ENCODE assay signal across 10 cellular contexts in genomic region chr12:124458220-124458991, GRCh38.
A peak's percentile ranks its signal among the peaks of the same experiment; 100 is the strongest.
DNase-seq lines count a peak whose midpoint lies in the region; ATAC-seq and TF ChIP-seq lines count a peak whose summit lies in the region.
"Had no signal": no experiment of that assay in that cellular context is flagged by ENCODE, and none has a peak within 500 bp of the region (broad histone marks: within the 10 kb centered on the region; RNA-seq: fewer than 3 reads in every experiment).

No MANE protein-coding gene starts in this region.

- H3K27ac ChIP-seq in angular gyrus (ENCODE audit: low read depth, low read length): peak overlapping the region; percentile 72
- peak overlapping the region; percentile 70 for H3K27ac ChIP-seq in lower lobe of right lung
- peak overlapping the region; percentile 77 for H3K27ac ChIP-seq in subcutaneous abdominal adipose tissue (ENCODE audit: low read depth, low read length)
- no peak overlapping the region for H3K27ac ChIP-seq in GM23338 (ENCODE audit: low read depth)

- H3K4me3 ChIP-seq in GM12875 (ENCODE audit: low read depth, low read length): peak overlapping the region; percentile 52
- H3K4me3 ChIP-seq in lower lobe of right lung: peak overlapping the region; percentile 46
- H3K4me3 ChIP-seq in subcutaneous abdominal adipose tissue (ENCODE audit: low read depth in 1 of 5, low read length in 5 of 5): no peak overlapping the region
- no peak overlapping the region for H3K4me3 ChIP-seq in GM23338
- H3K4me3 ChIP-seq: adrenal gland had no signal

- no peaks in the 10 kb centered on the region; the same call in 2 of the 3 replicates for H3K9me3 Mint-ChIP-seq in GM23338

- H3K27me3 ChIP-seq in lower lobe of right lung (ENCODE audit: low read depth): no peaks in the 10 kb centered on the region
- no peaks in the 10 kb centered on the region for H3K27me3 ChIP-seq in subcutaneous abdominal adipose tissue (ENCODE audit: control insufficient read depth in 5 of 5, insufficient read depth in 4 of 5, low read length in 5 of 5)
- H3K27me3 ChIP-seq in GM23338 (ENCODE audit: insufficient read depth): no peaks in the 10 kb centered on the region
- H3K27me3 ChIP-seq: adrenal gland had no signal

- peaks cover 53% of the 10 kb centered on the region for H3K4me1 ChIP-seq in lower lobe of right lung
- H3K4me1 ChIP-seq in subcutaneous abdominal adipose tissue (ENCODE audit: control insufficient read depth in 5 of 5, insufficient read depth in 5 of 5, low read length in 5 of 5): peaks cover 10 to 56% (median 47%) of the 10 kb centered on the region in 5 donors
- H3K4me1 ChIP-seq in GM23338 (ENCODE audit: insufficient read depth): no peaks in the 10 kb centered on the region

- peaks cover 18% of the 10 kb centered on the region for H3K4me1 Mint-ChIP-seq in GM23338

- no peak for TF ChIP-seq CTCF in GM12875 (IDR thresholded peaks at IDR 0.05; ENCODE audit: borderline replicate concordance, insufficient read depth, low read depth, low read length)
- no peak for TF ChIP-seq CTCF in lower lobe of right lung (IDR thresholded peaks at IDR 0.05)
- TF ChIP-seq CTCF in GM23338 (conservative IDR thresholded peaks at IDR 0.05; ENCODE audit: low read depth in 2 of 2): no peak

- peaks cover 68% of the 10 kb centered on the region for H3K36me3 ChIP-seq in lower lobe of right lung
- H3K36me3 ChIP-seq in subcutaneous abdominal adipose tissue (ENCODE audit: control insufficient read depth in 5 of 5, insufficient read depth in 5 of 5, low read length in 5 of 5): peaks cover 0 to 61% (median 36%) of the 10 kb centered on the region in 5 donors
- H3K36me3 ChIP-seq in GM23338 (ENCODE audit: insufficient read depth): no peaks in the 10 kb centered on the region

- H3K4me2 ChIP-seq in GM23338: no peak overlapping the region

- DNase-seq in lower lobe of right lung (no peak), GM23338 (ENCODE audit: low spot score) (no peak), ureter (ENCODE audit: low spot score) (no peak), HUDEP-2 (lab: John Stamatoyannopoulos, UW; ENCODE audit: unreplicated experiment in 76 of 76) (no peak)
- DNase-seq in stimulated activated naive CD4-positive, alpha-beta T cell (lab: John Stamatoyannopoulos, UW): no peak
- DNase-seq: NCI-H1436 had no signal

- peaks cover 4% of the 10 kb centered on the region; the same call in 1 of the 2 replicates for H3K79me2 ChIP-seq in GM23338 (replicated peaks; ENCODE audit: insufficient read depth)

- H3K9ac ChIP-seq in subcutaneous abdominal adipose tissue (ENCODE audit: low read length in 5 of 5): no peak overlapping the region

- no peak overlapping the region for H3K27ac Mint-ChIP-seq in GM23338

- H2AFZ ChIP-seq in GM23338: no peak overlapping the region

- H3K9me3 ChIP-seq in lower lobe of right lung (no peaks in the 10 kb centered on the region), subcutaneous abdominal adipose tissue (ENCODE audit: control insufficient read depth in 5 of 5, low read length in 5 of 5) (peaks cover 0 to 5% (median 0%) of the 10 kb centered on the region in 5 donors)
- H3K9me3 ChIP-seq: adrenal gland had no signal

- no peak overlapping the region for H3K4me3 Mint-ChIP-seq in GM23338

- H3K27me3 Mint-ChIP-seq in GM23338 (ENCODE audit: insufficient read depth, low read depth, poor library complexity): peaks cover 22% of the 10 kb centered on the region

- intact Hi-C loops in lower lobe of right lung (cut with DNase I): no loop called here

- H3K9me2 ChIP-seq in GM23338 (ENCODE audit: insufficient read depth): no peaks in the 10 kb centered on the region

- peaks cover 36% of the 10 kb centered on the region for H3K36me3 Mint-ChIP-seq in GM23338 (ENCODE audit: low read depth)

- no peak for ATAC-seq in lower lobe of right lung
- ATAC-seq in GM23338: no peak

- H3F3A ChIP-seq in GM23338 (replicated peaks; ENCODE audit: low read depth): no peaks in the 10 kb centered on the region

- H4K20me1 ChIP-seq in GM23338 (replicated peaks; ENCODE audit: insufficient read depth): no peaks in the 10 kb centered on the region

TF ChIP-seq in GM23338, 12 proteins besides CTCF, POLR2A, EP300 and RAD21 (continues in another document):
- no peak for TF ChIP-seq EZH2 (IDR thresholded peaks at IDR 0.05; ENCODE audit: low read depth, unreplicated experiment)
- no peak for TF ChIP-seq ZNF331 (CRISPR knock-in tag; IDR thresholded peaks at IDR 0.05; ENCODE audit: low read depth)
- TF ChIP-seq ZNF114 (CRISPR knock-in tag; IDR thresholded peaks at IDR 0.05): no peak
- TF ChIP-seq POLR2AphosphoS5 (IDR thresholded peaks at IDR 0.05; ENCODE audit: low read depth): no peak
- no peak for TF ChIP-seq STAT1 (IDR thresholded peaks at IDR 0.05; ENCODE audit: unreplicated experiment)
- no peak for TF ChIP-seq REST (IDR thresholded peaks at IDR 0.05; ENCODE audit: unreplicated experiment)
- no peak for TF ChIP-seq NANOG (IDR thresholded peaks at IDR 0.05; ENCODE audit: borderline replicate concordance)
- TF ChIP-seq ETS1 (IDR thresholded peaks at IDR 0.05): no peak
- TF ChIP-seq CREB1 (CRISPR knock-in tag; IDR thresholded peaks at IDR 0.05; ENCODE audit: low read depth): no peak

Comparison
In these comparisons a context has a peak if more than half of its experiments do, and no peak if none do; other contexts are left out.
1. H3K4me3 ChIP-seq: peak in GM12875 (single experiment) and lower lobe of right lung (single experiment); none in subcutaneous abdominal adipose tissue (0 of 5) and GM23338 (single experiment).